8 cellular contexts compared by ENCODE assay signal in the genomic region with DNA sequence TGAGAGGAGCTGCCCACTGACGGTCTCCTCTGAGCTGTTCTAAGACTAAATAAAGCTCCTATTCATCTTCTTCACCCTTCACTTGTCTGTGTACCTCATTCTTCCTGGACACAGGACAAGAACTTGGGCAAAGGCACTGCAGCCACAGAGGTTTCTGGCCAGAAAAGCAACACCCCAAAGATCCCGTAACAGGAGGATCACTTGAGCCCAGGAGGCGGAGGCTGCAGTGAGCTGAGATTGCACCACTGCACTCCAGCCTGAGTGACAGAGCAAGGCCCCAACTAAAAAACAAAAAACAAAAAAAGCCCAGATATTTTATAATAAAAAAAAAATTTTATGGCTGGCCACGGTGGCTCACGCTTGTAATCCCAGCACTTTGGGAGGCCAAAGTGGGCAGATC. TPM values are rescaled to one million over a fixed set of nuclear protein-coding genes. Genes with fewer than 3 reads are reported as not detected.
DNase-seq lines count a peak whose midpoint lies in the region; ATAC-seq and TF ChIP-seq lines count a peak whose summit lies in the region.
"Not testable (repeated sequence)": the region's sequence is repeated elsewhere in the genome, so short reads cannot be mapped to it uniquely, and the experiment has no call there.

No MANE protein-coding gene starts in this region.

- not testable (repeated sequence) for H3F3A ChIP-seq in smooth muscle cell (ENCODE audit: low read depth)

- not testable (repeated sequence) for H3K9me3 ChIP-seq in CD8-positive, alpha-beta T cell (ENCODE audit: low read length); Peyer's patch; naive thymus-derived CD4-positive, alpha-beta T cell (ENCODE audit: control insufficient read depth in 2 of 3, low read length in 3 of 3); smooth muscle cell (replicated peaks; ENCODE audit: low read depth); upper lobe of right lung

- not testable (repeated sequence) for TF ChIP-seq POLR2A in Peyer's patch (IDR thresholded peaks at IDR 0.05)

- H3K27ac ChIP-seq in CD8-positive, alpha-beta T cell (ENCODE audit: low read depth, low read length): peak overlapping the region; percentile 15
- peak overlapping the region in 3 of 4 donors; percentile 56 to 83 (median 77) for H3K27ac ChIP-seq in Peyer's patch
- peak overlapping the region; percentile 73 for H3K27ac ChIP-seq in naive thymus-derived CD4-positive, alpha-beta T cell (ENCODE audit: low read depth, low read length)
- H3K27ac ChIP-seq in smooth muscle cell (ENCODE audit: low read depth): not testable (repeated sequence)
- H3K27ac ChIP-seq in upper lobe of right lung: peak overlapping the region; percentile 42

- H3K9ac ChIP-seq in smooth muscle cell (ENCODE audit: low read depth): not testable (repeated sequence)

- H3K27me3 ChIP-seq in CD8-positive, alpha-beta T cell (ENCODE audit: insufficient read depth, low read length); Peyer's patch; naive thymus-derived CD4-positive, alpha-beta T cell (ENCODE audit: control insufficient read depth in 2 of 2, insufficient read depth in 2 of 2, low read length in 2 of 2); smooth muscle cell (ENCODE audit: low read depth); upper lobe of right lung: not testable (repeated sequence)

- peak overlapping the region; percentile 18 for H2AFZ ChIP-seq in smooth muscle cell (ENCODE audit: low read depth)

- ATAC-seq in CD8-positive, alpha-beta T cell; Right ventricle myocardium superior (ENCODE audit: poor library complexity); naive thymus-derived CD4-positive, alpha-beta T cell: not testable (repeated sequence)
- ATAC-seq in upper lobe of right lung: peak; percentile 15

- H3K4me2 ChIP-seq in smooth muscle cell: not testable (repeated sequence)

- H3K4me3 ChIP-seq in CD8-positive, alpha-beta T cell (ENCODE audit: low read depth, low read length); Peyer's patch; naive thymus-derived CD4-positive, alpha-beta T cell (ENCODE audit: low read length); smooth muscle cell; upper lobe of right lung: not testable (repeated sequence)

- not testable (repeated sequence) for H3K79me2 ChIP-seq in smooth muscle cell (ENCODE audit: low read depth)

- H4K20me1 ChIP-seq in smooth muscle cell (ENCODE audit: low read depth): not testable (repeated sequence)

- not testable (repeated sequence) for H3K4me3 Mint-ChIP-seq in CD8-positive, alpha-beta T cell; activated CD4-positive, alpha-beta memory T cell treated with anti-CD3 and anti-CD28 coated beads, Interleukin-2, amount 10 ng/mL, durations not matched to agents 7 days and 5 days; activated naive CD8-positive, alpha-beta T cell
- H3K4me3 Mint-ChIP-seq in naive thymus-derived CD4-positive, alpha-beta T cell: peak overlapping the region in 8 of 10 donors; percentile 12 to 80 (median 38)

- H3K9me3 Mint-ChIP-seq in CD8-positive, alpha-beta T cell; activated CD4-positive, alpha-beta memory T cell treated with anti-CD3 and anti-CD28 coated beads, Interleukin-2, amount 10 ng/mL, durations not matched to agents 7 days and 5 days; activated naive CD8-positive, alpha-beta T cell (ENCODE audit: low read depth); naive thymus-derived CD4-positive, alpha-beta T cell: not testable (repeated sequence)

- peaks cover 30% of the 10 kb centered on the region for H3K4me1 Mint-ChIP-seq in CD8-positive, alpha-beta T cell (ENCODE audit: low read depth)
- peaks cover 50% of the 10 kb centered on the region for H3K4me1 Mint-ChIP-seq in activated CD4-positive, alpha-beta memory T cell treated with anti-CD3 and anti-CD28 coated beads, Interleukin-2, amount 10 ng/mL, durations not matched to agents 7 days and 5 days
- H3K4me1 Mint-ChIP-seq in activated naive CD8-positive, alpha-beta T cell (ENCODE audit: low read depth): peaks cover 34% of the 10 kb centered on the region
- peaks cover 21 to 47% (median 31%) of the 10 kb centered on the region in 7 donors for H3K4me1 Mint-ChIP-seq in naive thymus-derived CD4-positive, alpha-beta T cell

- peak overlapping the region; percentile 82 for H3K27ac Mint-ChIP-seq in CD8-positive, alpha-beta T cell
- peak overlapping the region; percentile 85 for H3K27ac Mint-ChIP-seq in activated CD4-positive, alpha-beta memory T cell treated with anti-CD3 and anti-CD28 coated beads, Interleukin-2, amount 10 ng/mL, durations not matched to agents 7 days and 5 days
- H3K27ac Mint-ChIP-seq in activated naive CD8-positive, alpha-beta T cell: peak overlapping the region; percentile 64
- peak overlapping the region; percentile 76 to 96 (median 92) for H3K27ac Mint-ChIP-seq in naive thymus-derived CD4-positive, alpha-beta T cell

- intact Hi-C loops in CD8-positive, alpha-beta T cell (cut with DNase I, micrococcal nuclease): loop anchor here in 1 of 2 experiments (5.0 kb wide), 1 partner anchor 35 kb away; a partner anchor contains a TSS
- intact Hi-C loops in Right ventricle myocardium superior (cut with DNase I); upper lobe of right lung (cut with DNase I): not testable (repeated sequence)
- intact Hi-C loops in naive thymus-derived CD4-positive, alpha-beta T cell (cut with micrococcal nuclease): loop anchor here in 1 of 2 donors (5.0 kb wide), 2 partner anchors 55 to 75 kb away; a partner anchor contains a TSS

- CTCF ChIA-PET in CD8-positive, alpha-beta T cell (lab: Charles Lee): interaction anchor here (0.9 to 2.7 kb wide), 5 partner anchors 9 to 65 kb away, joined by 3 to 15 read pairs (median 4); no protein-coding TSS in a partner anchor
- CTCF ChIA-PET in activated CD4-positive, alpha-beta memory T cell treated with anti-CD3 and anti-CD28 coated beads, Interleukin-2, amount 10 ng/mL, durations not matched to agents 7 days and 5 days (lab: Charles Lee): interaction anchor here (0.8 to 3.8 kb wide), 11 partner anchors 18 to 191 kb away, joined by 3 to 17 read pairs (median 5); a partner anchor contains a TSS
- CTCF ChIA-PET in naive thymus-derived CD4-positive, alpha-beta T cell (lab: Charles Lee): interaction anchor here (0.7 to 1.4 kb wide), 4 partner anchors 34 to 426 kb away, joined by 3 to 8 read pairs (median 4); a partner anchor contains a TSS

- H3K27me3 Mint-ChIP-seq in CD8-positive, alpha-beta T cell (ENCODE audit: low read depth); activated CD4-positive, alpha-beta memory T cell treated with anti-CD3 and anti-CD28 coated beads, Interleukin-2, amount 10 ng/mL, durations not matched to agents 7 days and 5 days; activated naive CD8-positive, alpha-beta T cell; naive thymus-derived CD4-positive, alpha-beta T cell: not testable (repeated sequence)

- DNase-seq in CD8-positive, alpha-beta T cell; Peyer's patch; activated CD4-positive, alpha-beta memory T cell treated with anti-CD3 and anti-CD28 coated beads, Interleukin-2, amount 10 ng/mL, durations not matched to agents 7 days and 5 days; naive thymus-derived CD4-positive, alpha-beta T cell; smooth muscle cell (lab: John Stamatoyannopoulos, UW; ENCODE audit: unreplicated experiment); upper lobe of right lung: not testable (repeated sequence)
- DNase-seq in Right ventricle myocardium superior: peak; percentile 10

- 61% methylated on average over 5 of the region's 5 CpGs for WGBS in smooth muscle cell (ENCODE audit: low lambda C conversion rate)

- not testable (repeated sequence) for H3K36me3 Mint-ChIP-seq in CD8-positive, alpha-beta T cell; activated CD4-positive, alpha-beta memory T cell treated with anti-CD3 and anti-CD28 coated beads, Interleukin-2, amount 10 ng/mL, durations not matched to agents 7 days and 5 days (ENCODE audit: low read depth); activated naive CD8-positive, alpha-beta T cell; naive thymus-derived CD4-positive, alpha-beta T cell

- TF ChIP-seq CTCF in CD8-positive, alpha-beta T cell (IDR thresholded peaks at IDR 0.05); Peyer's patch (IDR thresholded peaks at IDR 0.05); smooth muscle cell (IDR thresholded peaks at IDR 0.05; ENCODE audit: borderline replicate concordance, insufficient read depth, poor library complexity, severe bottlenecking); upper lobe of right lung (IDR thresholded peaks at IDR 0.05): not testable (repeated sequence)

- peaks cover 36% of the 10 kb centered on the region for H3K4me1 ChIP-seq in CD8-positive, alpha-beta T cell (ENCODE audit: insufficient read depth, low read length)
- peaks cover 7 to 25% (median 16%) of the 10 kb centered on the region in 4 donors for H3K4me1 ChIP-seq in Peyer's patch
- H3K4me1 ChIP-seq in naive thymus-derived CD4-positive, alpha-beta T cell (ENCODE audit: control insufficient read depth in 2 of 2, insufficient read depth in 2 of 2, low read length in 2 of 2): peaks cover 23 to 28% of the 10 kb centered on the region in 2 donors
- H3K4me1 ChIP-seq in smooth muscle cell (ENCODE audit: low read depth): peaks cover 15% of the 10 kb centered on the region
- peaks cover 14% of the 10 kb centered on the region for H3K4me1 ChIP-seq in upper lobe of right lung

- H3K36me3 ChIP-seq in CD8-positive, alpha-beta T cell (ENCODE audit: insufficient read depth, low read length); Peyer's patch; naive thymus-derived CD4-positive, alpha-beta T cell (ENCODE audit: control insufficient read depth in 2 of 3, insufficient read depth in 3 of 3, low read length in 3 of 3); smooth muscle cell (ENCODE audit: low read depth); upper lobe of right lung: not testable (repeated sequence)

- POLR2A ChIA-PET in CD8-positive, alpha-beta T cell (lab: Charles Lee): interaction anchor here (0.5 to 1.9 kb wide), 3 partner anchors 18 to 37 kb away, joined by 3 to 12 read pairs (median 3); no protein-coding TSS in a partner anchor
- POLR2A ChIA-PET in activated CD4-positive, alpha-beta memory T cell treated with anti-CD3 and anti-CD28 coated beads, Interleukin-2, amount 10 ng/mL, durations not matched to agents 7 days and 5 days (lab: Charles Lee): interaction anchor here (1.2 to 3.8 kb wide), 5 partner anchors 12 to 68 kb away, joined by 3 to 25 read pairs (median 3); a partner anchor contains a TSS
- POLR2A ChIA-PET in naive thymus-derived CD4-positive, alpha-beta T cell (lab: Charles Lee): interaction anchor here (1.2 to 2.5 kb wide), 7 partner anchors 18 to 108 kb away, joined by 4 to 14 read pairs (median 5); a partner anchor contains a TSS

RNA-seq across cellular contexts. Expression of a gene that starts 28.3 kb away (rescaled TPM):
- total RNA-seq in CD8-positive, alpha-beta T cell: 10 to 100 TPM; 21.3 to 26.1 TPM
- 10 to 100 TPM; 56.9 to 83.6 (median 64.5) TPM for total RNA-seq in Peyer's patch
- total RNA-seq in activated CD4-positive, alpha-beta memory T cell treated with anti-CD3 and anti-CD28 coated beads, Interleukin-2, amount 10 ng/mL, durations not matched to agents 7 days and 5 days: 100 to 1,000 TPM; 116 to 117 TPM
- 78.0 TPM for total RNA-seq in Right ventricle myocardium superior
- 100 to 1,000 TPM in 1 of 5 experiments, 10 to 100 TPM in 4; 34.4 to 116 (median 46.5) TPM for total RNA-seq in naive thymus-derived CD4-positive, alpha-beta T cell
- polyA plus RNA-seq in naive thymus-derived CD4-positive, alpha-beta T cell: 10 to 100 TPM; 60.4 to 71.0 TPM
- 142 and 204 TPM in 2 replicates for total RNA-seq in smooth muscle cell
- 471 and 488 TPM in 2 replicates for polyA plus RNA-seq in smooth muscle cell
- 101 TPM for total RNA-seq in upper lobe of right lung

RNA-seq across cellular contexts. Expression of a gene that starts 34.0 kb away (rescaled TPM):
- 10 to 100 TPM; 16.6 to 17.4 TPM for total RNA-seq in CD8-positive, alpha-beta T cell
- total RNA-seq in Peyer's patch (10 to 100 TPM; 19.8 to 34.7 (median 31.2) TPM), Right ventricle myocardium superior (7.0 TPM), smooth muscle cell (101 TPM in 2 replicates), upper lobe of right lung (133 TPM)
- total RNA-seq in activated CD4-positive, alpha-beta memory T cell treated with anti-CD3 and anti-CD28 coated beads, Interleukin-2, amount 10 ng/mL, durations not matched to agents 7 days and 5 days: 100 to 1,000 TPM; 200 to 208 TPM
- 100 to 1,000 TPM in 1 of 5 experiments, 10 to 100 TPM in 1, 1 to 10 TPM in 3; 3.5 to 120 (median 5.3) TPM for total RNA-seq in naive thymus-derived CD4-positive, alpha-beta T cell
- 1 to 10 TPM; 1.1 to 5.6 TPM for polyA plus RNA-seq in naive thymus-derived CD4-positive, alpha-beta T cell
- 224 and 231 TPM in 2 replicates for polyA plus RNA-seq in smooth muscle cell

RNA-seq across cellular contexts. Expression of a gene that starts 38.4 kb away (rescaled TPM):
- 10 to 100 TPM; 12.8 to 13.4 TPM for total RNA-seq in CD8-positive, alpha-beta T cell
- 100 to 1,000 TPM in 1 of 4 donors, 10 to 100 TPM in 3; 41.3 to 100 (median 85.4) TPM for total RNA-seq in Peyer's patch
- total RNA-seq in activated CD4-positive, alpha-beta memory T cell treated with anti-CD3 and anti-CD28 coated beads, Interleukin-2, amount 10 ng/mL, durations not matched to agents 7 days and 5 days: 10 to 100 TPM; 35.4 to 36.0 TPM
- total RNA-seq in Right ventricle myocardium superior: 62.6 TPM
- total RNA-seq in naive thymus-derived CD4-positive, alpha-beta T cell: 10 to 100 TPM; 22.2 to 29.4 (median 24.5) TPM
- polyA plus RNA-seq in naive thymus-derived CD4-positive, alpha-beta T cell: 1 to 10 TPM; 2.3 to 4.8 TPM
- 19.8 and 20.0 TPM in 2 replicates for total RNA-seq in smooth muscle cell
- polyA plus RNA-seq in smooth muscle cell: 6.9 TPM in 2 replicates
- total RNA-seq in upper lobe of right lung: 63.8 TPM
